Comparison of ENCODE assay signal across 24 cellular contexts in genomic region chr16:21602785-21603184, GRCh38. TPM values are rescaled to one million over a fixed set of nuclear protein-coding genes. Genes with fewer than 3 reads are reported as not detected.
"Had no signal": no experiment of that assay in that cellular context is flagged by ENCODE, and none has a peak within 500 bp of the region (broad histone marks: within the 10 kb centered on the region; RNA-seq: fewer than 3 reads in every experiment).

No MANE protein-coding gene starts in this region.

- H3K9me3 ChIP-seq: heart right ventricle, sigmoid colon, spleen, thoracic aorta, vagina had no signal

- H3K4me3 Mint-ChIP-seq: activated naive CD4-positive, alpha-beta T cell treated with anti-CD3 and anti-CD28 coated beads, Interleukin-2, amount 10 ng/mL, durations not matched to agents 7 days and 5 days; memory B cell had no signal

- H3K36me3 ChIP-seq: heart right ventricle, sigmoid colon, spleen, thoracic aorta, vagina had no signal

- ATAC-seq: heart right ventricle, left cardiac atrium had no signal

- H3K27me3 ChIP-seq: heart right ventricle, sigmoid colon, spleen, vagina had no signal

- H3K36me3 Mint-ChIP-seq: memory B cell had no signal

- H3K27ac Mint-ChIP-seq: activated CD4-positive, alpha-beta memory T cell treated with anti-CD3 and anti-CD28 coated beads, Interleukin-2, amount 10 ng/mL, durations not matched to agents 7 days and 5 days; activated naive CD4-positive, alpha-beta T cell treated with anti-CD3 and anti-CD28 coated beads, Interleukin-2, amount 10 ng/mL, durations not matched to agents 7 days and 5 days; memory B cell; type B pancreatic cell had no signal

- H3K9me3 Mint-ChIP-seq: activated CD4-positive, alpha-beta memory T cell treated with anti-CD3 and anti-CD28 coated beads, Interleukin-2, amount 10 ng/mL, durations not matched to agents 7 days and 5 days; activated naive CD4-positive, alpha-beta T cell treated with anti-CD3 and anti-CD28 coated beads, Interleukin-2, amount 10 ng/mL, durations not matched to agents 7 days and 5 days; memory B cell; nephron; type B pancreatic cell had no signal

- FAIRE-seq: astrocyte, colon had no signal

- H3K27ac ChIP-seq: epithelial cell of prostate, heart right ventricle, sigmoid colon, thoracic aorta, vagina had no signal

- H3K4me3 ChIP-seq: heart right ventricle, sigmoid colon, spleen, thoracic aorta, vagina had no signal

- H3K27me3 Mint-ChIP-seq: activated CD4-positive, alpha-beta memory T cell treated with anti-CD3 and anti-CD28 coated beads, Interleukin-2, amount 10 ng/mL, durations not matched to agents 7 days and 5 days; activated naive CD4-positive, alpha-beta T cell treated with anti-CD3 and anti-CD28 coated beads, Interleukin-2, amount 10 ng/mL, durations not matched to agents 7 days and 5 days; memory B cell had no signal

- DNase-seq: activated CD4-positive, alpha-beta memory T cell treated with anti-CD3 and anti-CD28 coated beads, Interleukin-2, amount 10 ng/mL, durations not matched to agents 7 days and 5 days; activated CD4-positive, alpha-beta T cell treated with anti-CD3 and anti-CD28 coated beads for 48 hours; activated effector memory CD4-positive, alpha-beta T cell treated with anti-CD3 and anti-CD28 coated beads, Interleukin-2, amount 50 U/mL, for 16 hours; activated naive CD4-positive, alpha-beta T cell treated with anti-CD3 and anti-CD28 coated beads, Interleukin-2, amount 10 ng/mL, durations not matched to agents 7 days and 5 days; central memory CD4-positive, alpha-beta T cell; heart right ventricle; islet precursor cell; left cardiac atrium; occipital lobe; posterior cingulate gyrus; sigmoid colon; spleen; stimulated activated CD4-positive, alpha-beta T cell treated with anti-CD3 and anti-CD28 coated beads, Interleukin-4, amount 100 ng/mL, for 1 hour; stimulated activated naive CD4-positive, alpha-beta T cell had no signal

RNA-seq across cellular contexts. Expression of gene IGSF6, which starts 49.6 kb away (rescaled TPM):
- total RNA-seq: astrocyte, fibroblast of villous mesenchyme, myocyte had no signal
